ENCODE assay signal across 1 cellular context in genomic region chr4:182242793-182243192, GRCh38.
TF ChIP-seq lines count a peak whose summit lies in the region.

No MANE protein-coding gene starts in this region.

TF ChIP-seq in H1, 55 proteins besides CTCF, POLR2A, EP300 and RAD21:
- TF ChIP-seq POLR2AphosphoS5 (IDR thresholded peaks at IDR 0.05; ENCODE audit: low read depth, low read length) (no peak), SRF (IDR thresholded peaks at IDR 0.05; ENCODE audit: low read depth, low read length) (no peak), GTF2F1 (IDR thresholded peaks at IDR 0.05; ENCODE audit: borderline replicate concordance, low read depth, low read length) (no peak), MAX (IDR thresholded peaks at IDR 0.05) (no peak), SIRT6 (IDR thresholded peaks at IDR 0.05; ENCODE audit: low read length) (no peak), CBX8 (IDR thresholded peaks at IDR 0.05; ENCODE audit: borderline replicate concordance, low read depth, low read length) (no peak), JUND (IDR thresholded peaks at IDR 0.05; ENCODE audit: low read length) (no peak), YY1 (IDR thresholded peaks at IDR 0.05; ENCODE audit: low read depth, low read length) (no peak), HDAC2 (IDR thresholded peaks at IDR 0.05; ENCODE audit: borderline replicate concordance in 1 of 2, low read depth in 2 of 2, low read length in 2 of 2) (no peak), HDAC6 (IDR thresholded peaks at IDR 0.05; ENCODE audit: low read depth, low read length) (no peak), FOSL1 (IDR thresholded peaks at IDR 0.05; ENCODE audit: insufficient read depth, low read depth, low read length) (no peak), TBP (IDR thresholded peaks at IDR 0.05; ENCODE audit: low read depth, low read length) (no peak), ATF3 (IDR thresholded peaks at IDR 0.05; ENCODE audit: insufficient read depth, low read depth, low read length) (no peak)
